In the genomic region with DNA sequence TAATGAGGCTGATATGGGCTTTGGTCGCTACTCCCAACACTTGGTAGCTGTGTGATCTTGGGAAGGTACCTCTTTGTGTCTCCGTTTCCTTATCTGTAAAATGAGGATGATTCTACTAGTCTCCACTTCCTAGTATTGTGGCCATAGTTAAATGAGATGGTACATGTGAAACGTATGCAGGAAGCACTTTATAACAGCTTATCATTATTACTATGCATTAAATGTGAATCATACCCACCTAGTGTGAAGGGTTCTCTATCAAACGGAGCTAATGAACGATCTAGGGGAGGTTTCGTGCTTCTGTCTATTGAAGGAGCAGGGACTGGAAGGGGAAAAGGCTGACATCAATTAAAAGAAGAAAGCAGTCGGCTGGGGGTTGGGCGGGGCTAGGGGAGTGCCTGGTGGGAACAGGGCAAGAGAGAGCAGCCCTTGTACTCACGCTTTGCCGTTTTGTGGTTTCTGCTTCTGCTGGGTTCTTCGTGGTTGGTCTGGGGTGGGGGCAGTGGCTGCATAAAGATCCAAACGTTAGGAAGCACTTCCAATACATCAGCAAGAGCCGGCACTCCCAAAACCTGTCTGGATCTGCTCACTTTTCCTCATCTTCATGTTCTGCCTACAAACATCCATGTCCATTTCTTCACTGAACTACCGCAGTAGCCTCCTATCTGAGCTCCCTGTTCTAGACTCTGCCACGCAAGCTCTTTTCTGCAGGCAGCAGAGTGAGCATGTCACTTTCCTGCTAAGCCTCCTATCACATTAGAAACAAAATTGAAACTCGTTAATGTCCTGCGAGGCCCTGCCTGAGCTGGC, we compare ENCODE assay signal across 13 cellular contexts. TPM values are rescaled to one million over a fixed set of nuclear protein-coding genes. Genes with fewer than 3 reads are reported as not detected.
A peak's percentile ranks its signal among the peaks of the same experiment; 100 is the strongest.
DNase-seq lines count a peak whose midpoint lies in the region; ATAC-seq and TF ChIP-seq lines count a peak whose summit lies in the region.
"Had no signal": no experiment of that assay in that cellular context is flagged by ENCODE, and none has a peak within 500 bp of the region (broad histone marks: within the 10 kb centered on the region; RNA-seq: fewer than 3 reads in every experiment).

No MANE protein-coding gene starts in this region.

- peak; percentile 11 for ATAC-seq in Right ventricle myocardium inferior
- no peak for ATAC-seq in heart left ventricle
- ATAC-seq in mucosa of descending colon: peak; percentile 23
- no peak for ATAC-seq in upper lobe of right lung
- ATAC-seq in foreskin keratinocyte: no peak

- H3K27me3 ChIP-seq in heart left ventricle (peaks cover 0 to 5% (median 0%) of the 10 kb centered on the region in 9 donors), upper lobe of right lung (no peaks in the 10 kb centered on the region), foreskin keratinocyte (peaks cover 40% of the 10 kb centered on the region)

- H3K4me3 ChIP-seq in heart left ventricle: peak overlapping the region in 1 of 12 donors; percentile 5
- H3K4me3 ChIP-seq in mucosa of descending colon: no peak overlapping the region
- no peak overlapping the region for H3K4me3 ChIP-seq in upper lobe of right lung

- peak overlapping the region; percentile 90 for H3K27ac Mint-ChIP-seq in activated T-helper 1 cell treated with anti-CD3 and anti-CD28 coated beads, Interleukin-12 subunit alpha, Interleukin-12 subunit beta, Interleukin-2, Interleukin-4 antibody, amounts not matched to agents 30 ng/mL and 10 ng/mL and 1 ng/mL, durations not matched to agents 14 hours and 24 hours and 36 hours

- no peaks in the 10 kb centered on the region for H3K9me3 Mint-ChIP-seq in activated T-helper 1 cell treated with anti-CD3 and anti-CD28 coated beads, Interleukin-12 subunit alpha, Interleukin-12 subunit beta, Interleukin-2, Interleukin-4 antibody, amounts not matched to agents 30 ng/mL and 10 ng/mL and 1 ng/mL, durations not matched to agents 14 hours and 24 hours and 36 hours

- peaks cover 93% of the 10 kb centered on the region for H3K4me1 Mint-ChIP-seq in activated T-helper 1 cell treated with anti-CD3 and anti-CD28 coated beads, Interleukin-12 subunit alpha, Interleukin-12 subunit beta, Interleukin-2, Interleukin-4 antibody, amounts not matched to agents 30 ng/mL and 10 ng/mL and 1 ng/mL, durations not matched to agents 14 hours and 24 hours and 36 hours (ENCODE audit: low read depth)

- peaks cover 0 to 97% (median 4%) of the 10 kb centered on the region in 9 donors for H3K36me3 ChIP-seq in heart left ventricle
- H3K36me3 ChIP-seq in mucosa of descending colon (ENCODE audit: low read depth): no peaks in the 10 kb centered on the region
- peaks cover 50% of the 10 kb centered on the region for H3K36me3 ChIP-seq in upper lobe of right lung

- intact Hi-C loops in Right ventricle myocardium inferior (cut with DNase I) (loop anchor here (2.0 to 5.0 kb wide), 3 partner anchors 42 to 136 kb away; no protein-coding TSS in a partner anchor), heart left ventricle (cut with DNase I) (loop anchor here (2.0 to 10.0 kb wide), 12 partner anchors 40 to 368 kb away; no protein-coding TSS in a partner anchor), mucosa of descending colon (cut with DNase I, micrococcal nuclease) (no loop called here), upper lobe of right lung (cut with DNase I) (loop anchor here (10.0 kb wide), 1 partner anchor 78 kb away; no protein-coding TSS in a partner anchor)
- intact Hi-C loops in activated T-helper 1 cell treated with anti-CD3 and anti-CD28 coated beads, Interleukin-12 subunit alpha, Interleukin-12 subunit beta, Interleukin-2, Interleukin-4 antibody, amounts not matched to agents 30 ng/mL and 10 ng/mL and 1 ng/mL, durations not matched to agents 14 hours and 24 hours and 36 hours (cut with micrococcal nuclease): loop anchor here (1.0 kb wide), 2 partner anchors 12 to 31 kb away; a partner anchor contains a TSS

- H3K36me3 Mint-ChIP-seq in activated T-helper 1 cell treated with anti-CD3 and anti-CD28 coated beads, Interleukin-12 subunit alpha, Interleukin-12 subunit beta, Interleukin-2, Interleukin-4 antibody, amounts not matched to agents 30 ng/mL and 10 ng/mL and 1 ng/mL, durations not matched to agents 14 hours and 24 hours and 36 hours (ENCODE audit: low read depth): peaks cover 80% of the 10 kb centered on the region

- 69 to 84% (median 77%) methylated on average over 17 of the region's 17 CpGs for WGBS in heart left ventricle, 4 donors

- H3K27ac ChIP-seq in heart left ventricle (peak overlapping the region in 3 of 12 donors; percentile 6 to 94 (median 23)), upper lobe of right lung (peak overlapping the region; percentile 58), foreskin keratinocyte (no peak overlapping the region)

- H3K9me3 ChIP-seq in heart left ventricle (no peaks in the 10 kb centered on the region), mucosa of descending colon (no peaks in the 10 kb centered on the region), upper lobe of right lung (no peaks in the 10 kb centered on the region)

- TF ChIP-seq POLR2A in heart left ventricle (IDR thresholded peaks at IDR 0.05): no peak

- H3K27me3 Mint-ChIP-seq in activated T-helper 1 cell treated with anti-CD3 and anti-CD28 coated beads, Interleukin-12 subunit alpha, Interleukin-12 subunit beta, Interleukin-2, Interleukin-4 antibody, amounts not matched to agents 30 ng/mL and 10 ng/mL and 1 ng/mL, durations not matched to agents 14 hours and 24 hours and 36 hours (ENCODE audit: insufficient read depth): no peaks in the 10 kb centered on the region

- no peak for DNase-seq in Right ventricle myocardium inferior (ENCODE audit: missing footprints)
- no peak for DNase-seq in heart left ventricle
- no peak for DNase-seq in activated T-helper 1 cell treated with anti-CD3 and anti-CD28 coated beads, Interleukin-12 subunit alpha, Interleukin-12 subunit beta, Interleukin-2, Interleukin-4 antibody, amounts not matched to agents 30 ng/mL and 10 ng/mL and 1 ng/mL, durations not matched to agents 14 hours and 24 hours and 36 hours (ENCODE audit: low spot score)
- peak in 1 of 3 donors; percentile 57 for DNase-seq in mucosa of descending colon
- DNase-seq in upper lobe of right lung: no peak
- no peak for DNase-seq in foreskin keratinocyte
- DNase-seq in NCI-H446 (lab: John Stamatoyannopoulos, UW): no peak
- DNase-seq in amniotic stem cell (lab: John Stamatoyannopoulos, UW): no peak
- DNase-seq: GF-D8, NCI-H2081 had no signal

- H3K4me1 ChIP-seq in heart left ventricle (peaks cover 0 to 85% (median 9%) of the 10 kb centered on the region in 12 donors), mucosa of descending colon (ENCODE audit: low read depth) (no peaks in the 10 kb centered on the region), upper lobe of right lung (peaks cover 30% of the 10 kb centered on the region), foreskin keratinocyte (no peaks in the 10 kb centered on the region)

- no peak for TF ChIP-seq CTCF in heart left ventricle (IDR thresholded peaks at IDR 0.05)
- no peak for TF ChIP-seq CTCF in mucosa of descending colon (IDR thresholded peaks at IDR 0.05)
- no peak for TF ChIP-seq CTCF in upper lobe of right lung (IDR thresholded peaks at IDR 0.05)
- TF ChIP-seq CTCF in foreskin keratinocyte (conservative IDR thresholded peaks at IDR 0.05): no peak

- H3K4me3 Mint-ChIP-seq in activated T-helper 1 cell treated with anti-CD3 and anti-CD28 coated beads, Interleukin-12 subunit alpha, Interleukin-12 subunit beta, Interleukin-2, Interleukin-4 antibody, amounts not matched to agents 30 ng/mL and 10 ng/mL and 1 ng/mL, durations not matched to agents 14 hours and 24 hours and 36 hours: peak overlapping the region; percentile 77

RNA-seq across cellular contexts. Expression of a gene that starts 30.8 kb away (rescaled TPM):
- total RNA-seq in Right ventricle myocardium inferior: 6.7 TPM
- 10 to 100 TPM in 2 of 9 donors, 1 to 10 TPM in 7; 2.8 to 73.7 (median 6.1) TPM for total RNA-seq in heart left ventricle
- polyA plus RNA-seq in heart left ventricle: 1 to 10 TPM; 2.2 to 3.1 TPM
- total RNA-seq in activated T-helper 1 cell treated with anti-CD3 and anti-CD28 coated beads, Interleukin-12 subunit alpha, Interleukin-12 subunit beta, Interleukin-2, Interleukin-4 antibody, amounts not matched to agents 30 ng/mL and 10 ng/mL and 1 ng/mL, durations not matched to agents 14 hours and 24 hours and 36 hours: 350 and 351 TPM in 2 replicates
- 10 to 100 TPM; 13.5 to 24.5 (median 22.9) TPM for total RNA-seq in mucosa of descending colon
- 83.1 TPM for total RNA-seq in upper lobe of right lung
- not detected in 2 replicates for total RNA-seq in foreskin keratinocyte
- polyA plus RNA-seq in foreskin keratinocyte: not detected in 2 replicates
- polyA plus RNA-seq: AG04450, neural cell had no signal

RNA-seq across cellular contexts. Expression of a gene that starts 34.0 kb away (rescaled TPM):
- total RNA-seq in Right ventricle myocardium inferior (not detected), heart left ventricle (not detected), mucosa of descending colon (not detected), upper lobe of right lung (not detected), foreskin keratinocyte (not detected in 2 replicates)
- polyA plus RNA-seq in heart left ventricle (not detected), foreskin keratinocyte (not detected in 2 replicates)
- total RNA-seq in activated T-helper 1 cell treated with anti-CD3 and anti-CD28 coated beads, Interleukin-12 subunit alpha, Interleukin-12 subunit beta, Interleukin-2, Interleukin-4 antibody, amounts not matched to agents 30 ng/mL and 10 ng/mL and 1 ng/mL, durations not matched to agents 14 hours and 24 hours and 36 hours: not detected in 2 replicates
- total RNA-seq: SK-MEL-5 had no signal
- polyA plus RNA-seq: AG04450, neural cell had no signal

Comparison
In these comparisons a context has a peak if more than half of its experiments do, and no peak if none do; other contexts are left out.
1. ATAC-seq: peak in Right ventricle myocardium inferior (single experiment) and mucosa of descending colon (single experiment); none in heart left ventricle (0 of 4), upper lobe of right lung (single experiment) and foreskin keratinocyte (single experiment).
2. intact Hi-C loops: an anchor here in Right ventricle myocardium inferior (2.0 to 5.0 kb wide), heart left ventricle (2.0 to 10.0 kb wide), activated T-helper 1 cell treated with anti-CD3 and anti-CD28 coated beads, Interleukin-12 subunit alpha, Interleukin-12 subunit beta, Interleukin-2, Interleukin-4 antibody, amounts not matched to agents 30 ng/mL and 10 ng/mL and 1 ng/mL, durations not matched to agents 14 hours and 24 hours and 36 hours (1.0 kb wide) and upper lobe of right lung (10.0 kb wide); none called in mucosa of descending colon.